Comparison of ENCODE assay signal across 2 cellular contexts in genomic region chr10:109941193-109941872, GRCh38.
A peak's percentile ranks its signal among the peaks of the same experiment; 100 is the strongest.
TF ChIP-seq lines count a peak whose summit lies in the region.

No MANE protein-coding gene starts in this region.

TF ChIP-seq in HCT116, 20 proteins besides CTCF, POLR2A, EP300 and RAD21:
- TF ChIP-seq REST (IDR thresholded peaks at IDR 0.05; ENCODE audit: low read depth) (no peak), ZFX (IDR thresholded peaks at IDR 0.05) (0 out of 2 replicates have a peak, but pooled peaks have one; percentile 8)

TF ChIP-seq in WTC11, 78 proteins besides CTCF, POLR2A, EP300 and RAD21:
- no peak for TF ChIP-seq ZNF425 (CRISPR knock-in tag; conservative IDR thresholded peaks at IDR 0.05)
